Comparison of ENCODE assay signal across 9 cellular contexts in genomic region chr19:50921391-50922315, GRCh38. TPM values are rescaled to one million over a fixed set of nuclear protein-coding genes. Genes with fewer than 3 reads are reported as not detected.
A peak's percentile ranks its signal among the peaks of the same experiment; 100 is the strongest.
DNase-seq lines count a peak whose midpoint lies in the region; ATAC-seq and TF ChIP-seq lines count a peak whose summit lies in the region.
"Had no signal": no experiment of that assay in that cellular context is flagged by ENCODE, and none has a peak within 500 bp of the region (broad histone marks: within the 10 kb centered on the region; RNA-seq: fewer than 3 reads in every experiment).

No MANE protein-coding gene starts in this region.

- H3K36me3 Mint-ChIP-seq in T-helper 17 cell (ENCODE audit: low read depth) = peaks cover 3% of the 10 kb centered on the region
- H3K36me3 Mint-ChIP-seq in naive thymus-derived CD4-positive, alpha-beta T cell = no peaks in the 10 kb centered on the region

- H3F3A ChIP-seq in SK-N-SH (replicated peaks; ENCODE audit: insufficient read depth) = no peaks in the 10 kb centered on the region

- WGBS in SK-N-SH (ENCODE audit: low lambda C conversion rate) = 6% methylated on average over 12 of the region's 12 CpGs

- POLR2A ChIA-PET in naive thymus-derived CD4-positive, alpha-beta T cell (lab: Charles Lee) = no interaction called here
- POLR2A ChIA-PET in SK-N-SH (lab: Yijun Ruan, JAX) = interaction anchor here (0.9 to 1.9 kb wide), 2 partner anchors 128 to 221 kb away, joined by 3 to 5 read pairs; no protein-coding TSS in a partner anchor

- H3K27me3 ChIP-seq in naive thymus-derived CD4-positive, alpha-beta T cell (ENCODE audit: control insufficient read depth in 2 of 2, insufficient read depth in 2 of 2, low read length in 2 of 2) = peaks cover 0 to 3% of the 10 kb centered on the region in 2 donors
- H3K27me3 ChIP-seq in SK-N-SH (ENCODE audit: insufficient read depth) = peaks cover 64% of the 10 kb centered on the region; the same call in 1 of the 2 replicates

- intact Hi-C loops in naive thymus-derived CD4-positive, alpha-beta T cell (cut with micrococcal nuclease) = loop anchor here (1.0 to 10.0 kb wide), 6 partner anchors 15 to 669 kb away; partner anchors contain the start of gene CLEC11A (in 1 of the 2)

- no peak for TF ChIP-seq EP300 in SK-N-SH (IDR thresholded peaks at IDR 0.05; ENCODE audit: borderline replicate concordance in 1 of 2, low read depth in 1 of 2, low read length in 1 of 2)

- no peak overlapping the region for H3K4me3 Mint-ChIP-seq in T-helper 17 cell
- peak overlapping the region in 1 of 10 donors; percentile 27 for H3K4me3 Mint-ChIP-seq in naive thymus-derived CD4-positive, alpha-beta T cell

- peaks cover 42% of the 10 kb centered on the region for H3K27me3 Mint-ChIP-seq in T-helper 17 cell
- H3K27me3 Mint-ChIP-seq in naive thymus-derived CD4-positive, alpha-beta T cell = peaks cover 32 to 57% (median 44%) of the 10 kb centered on the region in 5 donors

- no peak for TF ChIP-seq CTCF in SK-N-SH (IDR thresholded peaks at IDR 0.05)

- no peak overlapping the region for H3K9ac ChIP-seq in SK-N-SH

- H4K20me1 ChIP-seq in SK-N-SH (ENCODE audit: insufficient read depth) = no peaks in the 10 kb centered on the region

- no peaks in the 10 kb centered on the region for H3K36me3 ChIP-seq in naive thymus-derived CD4-positive, alpha-beta T cell (ENCODE audit: control insufficient read depth in 2 of 3, insufficient read depth in 3 of 3, low read length in 3 of 3)
- H3K36me3 ChIP-seq in SK-N-SH (replicated peaks in 1 of 2; ENCODE audit: control insufficient read depth in 1 of 2, insufficient read depth in 2 of 2, low read length in 1 of 2) = no peaks in the 10 kb centered on the region

- CTCF ChIA-PET in naive thymus-derived CD4-positive, alpha-beta T cell (lab: Charles Lee) = interaction anchor here (0.6 to 1.3 kb wide), 6 partner anchors 16 to 665 kb away, joined by 3 to 5 read pairs (median 4); no protein-coding TSS in a partner anchor
- CTCF ChIA-PET in SK-N-SH (lab: Yijun Ruan, JAX) = interaction anchor here (0.5 to 3.6 kb wide), 43 partner anchors 9 to 670 kb away, joined by 3 to 25 read pairs (median 4); partner anchors contain the start of genes ACP4 and KLK4

- TF ChIP-seq RAD21 in SK-N-SH (IDR thresholded peaks at IDR 0.05; ENCODE audit: low read length) = no peak

- H3K4me3 ChIP-seq in naive thymus-derived CD4-positive, alpha-beta T cell (ENCODE audit: low read length) = no peak overlapping the region
- H3K4me3 ChIP-seq in SK-N-SH (ENCODE audit: low read depth in 2 of 2, low read length in 1 of 2) = peak overlapping the region in 1 of 2 experiments; percentile 35; a peak in 1 of 4 replicates

- peak; percentile 33 for ATAC-seq in HG03097 (IDR thresholded peaks at IDR 0.05; ENCODE audit: low FRiP score, unreplicated experiment)
- peak; percentile 18 for ATAC-seq in T-helper 17 cell
- ATAC-seq in naive thymus-derived CD4-positive, alpha-beta T cell = peak; percentile 4

- no peaks in the 10 kb centered on the region for H3K9me3 Mint-ChIP-seq in naive thymus-derived CD4-positive, alpha-beta T cell

- peak; percentile 57 for DNase-seq in DMS53 (lab: John Stamatoyannopoulos, UW)
- no peak for DNase-seq in DMS53 treated with DMSO at 0.1 percent for 48 hours (lab: John Stamatoyannopoulos, UW; ENCODE audit: unreplicated experiment)
- no peak for DNase-seq in T-helper 17 cell
- DNase-seq in naive thymus-derived CD4-positive, alpha-beta T cell = no peak
- no peak for DNase-seq in SK-N-SH
- no peak for DNase-seq in NCI-H1436 (lab: John Stamatoyannopoulos, UW)
- DNase-seq in NCI-H82 (lab: John Stamatoyannopoulos, UW) = no peak

- no peak overlapping the region for H3K4me2 ChIP-seq in SK-N-SH

- H3K4me1 ChIP-seq in naive thymus-derived CD4-positive, alpha-beta T cell (ENCODE audit: control insufficient read depth in 2 of 2, insufficient read depth in 2 of 2, low read length in 2 of 2) = no peaks in the 10 kb centered on the region
- H3K4me1 ChIP-seq in SK-N-SH (ENCODE audit: control insufficient read depth in 1 of 2, insufficient read depth in 2 of 2, low read depth in 1 of 2, low read length in 1 of 2) = no peaks in the 10 kb centered on the region; a peak in 1 of 4 replicates

- no peaks in the 10 kb centered on the region for H3K9me2 ChIP-seq in SK-N-SH

- no peaks in the 10 kb centered on the region for H3K9me3 ChIP-seq in T-helper 17 cell (ENCODE audit: control insufficient read depth, low read length, poor library complexity, severe bottlenecking)
- no peaks in the 10 kb centered on the region for H3K9me3 ChIP-seq in naive thymus-derived CD4-positive, alpha-beta T cell (ENCODE audit: control insufficient read depth in 2 of 3, low read length in 3 of 3)
- H3K9me3 ChIP-seq in SK-N-SH = no peaks in the 10 kb centered on the region

- H3K4me1 Mint-ChIP-seq in T-helper 17 cell = peaks cover 8% of the 10 kb centered on the region
- peaks cover 2 to 10% (median 8%) of the 10 kb centered on the region in 7 donors for H3K4me1 Mint-ChIP-seq in naive thymus-derived CD4-positive, alpha-beta T cell

- no peak overlapping the region for H2AFZ ChIP-seq in SK-N-SH (ENCODE audit: low read depth)

- H3K79me2 ChIP-seq in SK-N-SH (ENCODE audit: insufficient read depth) = no peaks in the 10 kb centered on the region

- H3K27ac Mint-ChIP-seq in T-helper 17 cell = peak overlapping the region; percentile 29
- no peak overlapping the region for H3K27ac Mint-ChIP-seq in naive thymus-derived CD4-positive, alpha-beta T cell

- H3K27ac ChIP-seq in naive thymus-derived CD4-positive, alpha-beta T cell (ENCODE audit: low read depth, low read length) = no peak overlapping the region
- H3K27ac ChIP-seq in SK-N-SH (ENCODE audit: low read depth in 2 of 2, low read length in 1 of 2) = no peak overlapping the region

TF ChIP-seq in SK-N-SH, 30 proteins besides CTCF, POLR2A, EP300 and RAD21:
- TF ChIP-seq ZBTB33 (IDR thresholded peaks at IDR 0.05; ENCODE audit: borderline replicate concordance, low read depth) = no peak
- no peak for TF ChIP-seq POLR2AphosphoS5 (IDR thresholded peaks at IDR 0.05; ENCODE audit: low read depth, low read length)
- no peak for TF ChIP-seq RCOR1 (IDR thresholded peaks at IDR 0.05; ENCODE audit: low read length)
- no peak for TF ChIP-seq TEAD4 (IDR thresholded peaks at IDR 0.05; ENCODE audit: borderline replicate concordance, insufficient read depth)

RNA-seq across cellular contexts. Expression of gene KLK4, which starts 10.5 kb away (rescaled TPM):
- total RNA-seq in T-helper 17 cell = not detected
- not detected for total RNA-seq in naive thymus-derived CD4-positive, alpha-beta T cell
- not detected for polyA plus RNA-seq in naive thymus-derived CD4-positive, alpha-beta T cell
- not detected in 2 replicates for polyA plus RNA-seq in SK-N-SH (2012; rRNA removed)
- not detected in 2 replicates for polyA plus RNA-seq in SK-N-SH (2012; cell fraction: cytosol; rRNA removed)
- polyA plus RNA-seq in SK-N-SH (2012; cell fraction: nucleus; rRNA removed) = not detected in 2 replicates
- polyA plus RNA-seq: neural cell had no signal

RNA-seq across cellular contexts. Expression of gene KLK5, which starts 31.2 kb away (rescaled TPM):
- total RNA-seq in T-helper 17 cell = not detected
- total RNA-seq in naive thymus-derived CD4-positive, alpha-beta T cell = not detected
- polyA plus RNA-seq in naive thymus-derived CD4-positive, alpha-beta T cell = not detected
- not detected in 2 replicates for polyA plus RNA-seq in SK-N-SH (2012; rRNA removed)
- polyA plus RNA-seq in SK-N-SH (2012; cell fraction: cytosol; rRNA removed) = not detected in 2 replicates
- polyA plus RNA-seq in SK-N-SH (2012; cell fraction: nucleus; rRNA removed) = not detected in 2 replicates
- polyA plus RNA-seq: neural cell had no signal

RNA-seq across cellular contexts. Expression of gene KLK6, which starts 47.7 kb away (rescaled TPM):
- total RNA-seq in T-helper 17 cell = not detected
- not detected for total RNA-seq in naive thymus-derived CD4-positive, alpha-beta T cell
- not detected for polyA plus RNA-seq in naive thymus-derived CD4-positive, alpha-beta T cell
- not detected in 2 replicates for polyA plus RNA-seq in SK-N-SH (2012; rRNA removed)
- not detected in 2 replicates for polyA plus RNA-seq in SK-N-SH (2012; cell fraction: cytosol; rRNA removed)
- polyA plus RNA-seq in SK-N-SH (2012; cell fraction: nucleus; rRNA removed) = not detected in 2 replicates
- polyA plus RNA-seq: neural cell had no signal

RNA-seq across cellular contexts. Expression of gene KLK2, which starts 48.4 kb away (rescaled TPM):
- total RNA-seq in T-helper 17 cell = not detected
- total RNA-seq in naive thymus-derived CD4-positive, alpha-beta T cell = not detected
- not detected for polyA plus RNA-seq in naive thymus-derived CD4-positive, alpha-beta T cell
- 0.15 and 0.44 TPM in 2 replicates for polyA plus RNA-seq in SK-N-SH (2012; rRNA removed)
- 0.09 and 0.10 TPM in 2 replicates for polyA plus RNA-seq in SK-N-SH (2012; cell fraction: cytosol; rRNA removed)
- 1.1 and 2.4 TPM in 2 replicates for polyA plus RNA-seq in SK-N-SH (2012; cell fraction: nucleus; rRNA removed)
- polyA plus RNA-seq: neural cell had no signal
